28 cellular contexts compared by ENCODE assay signal in the genomic region with DNA sequence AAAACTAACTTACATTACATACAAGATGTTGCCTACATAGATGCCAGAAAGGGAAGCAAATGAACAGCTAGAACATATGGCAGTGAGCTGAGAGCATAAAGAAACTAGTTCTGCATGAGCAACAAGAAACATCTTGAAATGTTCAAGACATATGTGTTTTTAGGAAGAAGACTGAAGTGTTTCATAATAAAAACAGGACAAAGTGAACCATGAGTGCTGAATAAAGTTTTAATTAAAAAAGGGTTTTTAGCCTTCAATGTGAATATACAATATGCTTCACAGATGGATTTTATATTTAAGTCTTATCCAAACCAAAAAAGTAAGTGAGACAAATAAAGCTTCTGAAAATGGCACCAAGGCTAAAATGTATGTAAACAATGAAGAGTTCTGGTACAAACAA. TPM values are rescaled to one million over a fixed set of nuclear protein-coding genes. Genes with fewer than 3 reads are reported as not detected.
"Had no signal": no experiment of that assay in that cellular context is flagged by ENCODE, and none has a peak within 500 bp of the region (broad histone marks: within the 10 kb centered on the region; RNA-seq: fewer than 3 reads in every experiment).

No MANE protein-coding gene starts in this region.

- H3K4me3 ChIP-seq: adrenal gland had no signal

- H3K9me3 ChIP-seq: adrenal gland had no signal

- DNase-seq: activated B cell treated with CpG ODN at 0.5 μM for 24 hours; activated CD4-positive, alpha-beta memory T cell treated with anti-CD3 and anti-CD28 coated beads for 36 hours; activated CD4-positive, alpha-beta T cell treated with anti-CD3 and anti-CD28 coated beads for 4 hours; activated CD4-positive, alpha-beta T cell treated with anti-CD3 and anti-CD28 coated beads, Interleukin-2, amount 10 ng/mL, durations not matched to agents 24 days and 14 days; activated CD4-positive, alpha-beta T cell treated with anti-CD3 and anti-CD28 coated beads, Interleukin-2, amount 50 U/mL, for 1 hour; activated CD4-positive, alpha-beta T cell treated with anti-CD3 and anti-CD28 coated beads, Interleukin-2, amount 50 U/mL, for 4 hours; activated CD4-positive, CD25-positive, alpha-beta regulatory T cell treated with anti-CD3 and anti-CD28 coated beads, Interleukin-2, amount 50 U/mL, for 72 hours; activated CD8-positive, alpha-beta memory T cell treated with anti-CD3 and anti-CD28 coated beads, Interleukin-2, amount 50 U/mL, for 4 hours; activated CD8-positive, alpha-beta T cell treated with anti-CD3 and anti-CD28 coated beads for 36 hours; activated effector memory CD4-positive, alpha-beta T cell treated with Interleukin-2 at 50 U/mL for 16 hours; activated gamma-delta T cell; activated naive CD4-positive, alpha-beta T cell treated with anti-CD3 and anti-CD28 coated beads, Interleukin-2, amount 10 ng/mL, durations not matched to agents 7 days and 5 days; activated naive CD4-positive, alpha-beta T cell treated with Interleukin-2 at 50 U/mL for 16 hours; activated naive CD8-positive, alpha-beta T cell treated with anti-CD3 and anti-CD28 coated beads, Interleukin-2, amount 10 ng/mL, durations not matched to agents 7 days and 5 days; activated naive CD8-positive, alpha-beta T cell treated with anti-CD3 and anti-CD28 coated beads, Interleukin-2, amount 50 U/mL, for 24 hours; activated T-cell treated with anti-CD3 and anti-CD28 coated beads, Interleukin-2, amount 50 U/mL, for 24 hours; activated T-cell treated with anti-CD3 and anti-CD28 coated beads, Interleukin-2, amount 50 U/mL, for 48 hours; adrenal gland; amniotic stem cell; aorta; central memory CD4-positive, alpha-beta T cell; T-helper 1 cell; T-helper 2 cell; T-helper 9 cell had no signal

- H3K27ac ChIP-seq: adrenal gland, VCaP had no signal

- H3K4me1 ChIP-seq: adrenal gland had no signal

- ATAC-seq: activated CD8-positive, alpha-beta T cell treated with anti-CD3 and anti-CD28 coated beads for 36 hours; activated naive CD8-positive, alpha-beta T cell treated with anti-CD3 and anti-CD28 coated beads, Interleukin-2, amount 50 U/mL, for 24 hours had no signal

- H3K27me3 ChIP-seq: adrenal gland had no signal

- H3K36me3 ChIP-seq: adrenal gland had no signal

RNA-seq across cellular contexts. Expression of gene SLC5A9, which starts 39.5 kb away (rescaled TPM):
- total RNA-seq: activated B cell treated with CpG ODN at 0.5 μM for 24 hours; activated CD4-positive, alpha-beta memory T cell treated with anti-CD3 and anti-CD28 coated beads for 36 hours; activated CD4-positive, alpha-beta T cell treated with anti-CD3 and anti-CD28 coated beads, Interleukin-2, amount 10 ng/mL, durations not matched to agents 24 days and 14 days; activated CD8-positive, alpha-beta memory T cell treated with anti-CD3 and anti-CD28 coated beads for 36 hours; activated CD8-positive, alpha-beta T cell treated with anti-CD3 and anti-CD28 coated beads for 36 hours; activated naive CD8-positive, alpha-beta T cell treated with anti-CD3 and anti-CD28 coated beads, Interleukin-2, amount 10 ng/mL, durations not matched to agents 7 days and 5 days; activated T-helper 2 cell treated with anti-CD3 and anti-CD28 coated beads, Interferon-gamma antibody, Interleukin-2, Interleukin-4, amounts not matched to agents 10 μg/mL and 5 μg/mL and 100 μg/mL, durations not matched to agents 14 hours and 24 hours and 36 hours; cerebellum had no signal
